Comparison of ENCODE assay signal across 16 cellular contexts in the genomic region with DNA sequence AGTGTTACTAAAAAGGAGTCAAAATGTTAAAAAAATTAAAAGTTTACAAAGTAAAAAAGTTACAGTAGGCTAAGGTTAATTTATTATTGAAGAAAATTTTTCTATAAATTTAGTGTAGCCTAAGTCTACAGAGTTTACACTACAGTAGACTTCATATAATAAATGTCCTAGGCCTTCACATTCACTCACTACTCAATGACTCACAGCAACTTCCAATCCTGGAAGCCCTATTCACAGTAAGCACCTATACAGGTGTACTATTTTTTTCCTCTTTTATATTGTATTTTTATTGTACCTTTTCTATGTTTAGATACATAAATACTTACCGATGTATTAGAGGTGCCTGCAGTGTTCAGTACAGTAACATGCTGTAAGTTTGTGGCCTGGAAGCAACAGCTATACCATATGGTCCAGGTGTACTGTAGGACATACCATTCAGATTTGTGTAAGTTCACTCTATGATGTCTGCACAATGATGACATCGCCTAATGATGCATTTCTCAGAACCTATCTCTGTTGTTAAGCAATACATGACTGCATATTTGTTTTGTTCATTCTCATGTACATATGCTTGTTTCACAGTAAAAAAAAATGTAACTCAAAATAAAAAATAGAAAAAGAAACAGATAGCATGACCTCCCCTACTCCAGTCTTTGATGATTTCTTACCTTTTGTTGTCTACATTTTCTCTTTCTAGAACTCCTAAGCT.
A peak's percentile ranks its signal among the peaks of the same experiment; 100 is the strongest.
DNase-seq lines count a peak whose midpoint lies in the region; ATAC-seq and TF ChIP-seq lines count a peak whose summit lies in the region.
"Had no signal": no experiment of that assay in that cellular context is flagged by ENCODE, and none has a peak within 500 bp of the region (broad histone marks: within the 10 kb centered on the region; RNA-seq: fewer than 3 reads in every experiment).

No MANE protein-coding gene starts in this region.

- peaks cover 4% of the 10 kb centered on the region for H3K4me1 Mint-ChIP-seq in activated CD8-positive, alpha-beta memory T cell treated with anti-CD3 and anti-CD28 coated beads, Interleukin-2, amount 10 ng/mL, durations not matched to agents 7 days and 5 days

- H3K4me1 ChIP-seq in psoas muscle, result peaks cover 74% of the 10 kb centered on the region
- H3K4me1 ChIP-seq in HAP-1, result no peaks in the 10 kb centered on the region

- H3K27me3 Mint-ChIP-seq in activated CD8-positive, alpha-beta memory T cell treated with anti-CD3 and anti-CD28 coated beads, Interleukin-2, amount 10 ng/mL, durations not matched to agents 7 days and 5 days, result no peaks in the 10 kb centered on the region
- H3K27me3 Mint-ChIP-seq: IgD-negative memory B cell, naive B cell had no signal

- H3K9me3 ChIP-seq in psoas muscle (no peaks in the 10 kb centered on the region), HAP-1 (no peaks in the 10 kb centered on the region)
- H3K9me3 ChIP-seq: upper lobe of left lung had no signal

- no peak for DNase-seq in activated CD8-positive, alpha-beta memory T cell treated with anti-CD3 and anti-CD28 coated beads, Interleukin-2, amount 10 ng/mL, durations not matched to agents 7 days and 5 days
- DNase-seq in activated CD8-positive, alpha-beta memory T cell treated with anti-CD3 and anti-CD28 coated beads, Interleukin-2, amount 50 U/mL, for 4 hours, result no peak
- peak; percentile 64 for DNase-seq in NCI-H69 (lab: John Stamatoyannopoulos, UW)
- DNase-seq in erythroblast (lab: John Stamatoyannopoulos, UW), result peak; percentile 42 to 74
- DNase-seq in psoas muscle, result no peak
- DNase-seq in HAP-1 (ENCODE audit: low spot score in 2 of 2), result no peak
- DNase-seq in globus pallidus (ENCODE audit: low spot score), result no peak
- DNase-seq in nucleus accumbens (lab: John Stamatoyannopoulos, UW), result no peak
- DNase-seq: DMS153; kidney glomerular epithelial cell; naive B cell; NCI-H1436; NK-92 treated with Interleukin-12 subunit alpha and Interleukin-12 subunit beta, amount 100 ng/mL, for 24 hours; upper lobe of left lung had no signal

- no peak for TF ChIP-seq CTCF in psoas muscle (IDR thresholded peaks at IDR 0.05)

- CTCF ChIA-PET in activated CD8-positive, alpha-beta memory T cell treated with anti-CD3 and anti-CD28 coated beads, Interleukin-2, amount 10 ng/mL, durations not matched to agents 7 days and 5 days (lab: Charles Lee), result interaction anchor here (1.0 kb wide), 1 partner anchor 31 kb away, joined by 3 read pairs; no protein-coding TSS in a partner anchor

- TF ChIP-seq POLR2A in erythroblast (IDR thresholded peaks at IDR 0.05; ENCODE audit: low read length), result no peak

- no peak overlapping the region for H3K4me3 Mint-ChIP-seq in activated CD8-positive, alpha-beta memory T cell treated with anti-CD3 and anti-CD28 coated beads, Interleukin-2, amount 10 ng/mL, durations not matched to agents 7 days and 5 days

- ATAC-seq in activated CD8-positive, alpha-beta memory T cell treated with anti-CD3 and anti-CD28 coated beads, Interleukin-2, amount 10 ng/mL, durations not matched to agents 7 days and 5 days, result no peak
- ATAC-seq in psoas muscle, result no peak

- H3K36me3 ChIP-seq in psoas muscle (ENCODE audit: insufficient read depth in 1 of 2, low read depth in 1 of 2) (no peaks in the 10 kb centered on the region), HAP-1 (replicated peaks) (no peaks in the 10 kb centered on the region)
- H3K36me3 ChIP-seq: upper lobe of left lung had no signal

- H3K4me3 ChIP-seq in psoas muscle (no peak overlapping the region), HAP-1 (no peak overlapping the region)
- H3K4me3 ChIP-seq: SK-N-MC, upper lobe of left lung had no signal

- H3K27me3 ChIP-seq in psoas muscle (ENCODE audit: insufficient read depth in 3 of 3, low read length in 2 of 3) (no peaks in the 10 kb centered on the region), HAP-1 (ENCODE audit: low read depth) (no peaks in the 10 kb centered on the region)
- H3K27me3 ChIP-seq: upper lobe of left lung had no signal

- 93 to 94% (median 93%) methylated on average over 2 of the region's 2 CpGs for WGBS in psoas muscle, 3 donors

- in situ Hi-C loops in HAP-1 (cut with MboI; ENCODE audit: low sequenced_read_pairs), result no loop called here

- peak overlapping the region; percentile 17 for H3K27ac ChIP-seq in psoas muscle
- H3K27ac ChIP-seq: SK-N-MC, upper lobe of left lung had no signal

- intact Hi-C loops in psoas muscle (cut with DNase I), result no loop called here

- H3K36me3 Mint-ChIP-seq in activated CD8-positive, alpha-beta memory T cell treated with anti-CD3 and anti-CD28 coated beads, Interleukin-2, amount 10 ng/mL, durations not matched to agents 7 days and 5 days, result peaks cover 24% of the 10 kb centered on the region

- H3K27ac Mint-ChIP-seq in activated CD8-positive, alpha-beta memory T cell treated with anti-CD3 and anti-CD28 coated beads, Interleukin-2, amount 10 ng/mL, durations not matched to agents 7 days and 5 days, result peak overlapping the region; percentile 23
- H3K27ac Mint-ChIP-seq: IgD-negative memory B cell had no signal

- H3K9me3 Mint-ChIP-seq in activated CD8-positive, alpha-beta memory T cell treated with anti-CD3 and anti-CD28 coated beads, Interleukin-2, amount 10 ng/mL, durations not matched to agents 7 days and 5 days (ENCODE audit: low read depth), result no peaks in the 10 kb centered on the region
- H3K9me3 Mint-ChIP-seq: IgD-negative memory B cell, naive B cell had no signal

Comparison
In these comparisons a context has a peak if more than half of its experiments do, and no peak if none do; other contexts are left out.
1. DNase-seq: peak in NCI-H69 (single experiment) and erythroblast (2 of 2); none in activated CD8-positive, alpha-beta memory T cell treated with anti-CD3 and anti-CD28 coated beads, Interleukin-2, amount 10 ng/mL, durations not matched to agents 7 days and 5 days (single experiment), activated CD8-positive, alpha-beta memory T cell treated with anti-CD3 and anti-CD28 coated beads, Interleukin-2, amount 50 U/mL, for 4 hours (single experiment), psoas muscle (0 of 2), HAP-1 (0 of 2), globus pallidus (single experiment) and nucleus accumbens (0 of 56).